In the genomic region with DNA sequence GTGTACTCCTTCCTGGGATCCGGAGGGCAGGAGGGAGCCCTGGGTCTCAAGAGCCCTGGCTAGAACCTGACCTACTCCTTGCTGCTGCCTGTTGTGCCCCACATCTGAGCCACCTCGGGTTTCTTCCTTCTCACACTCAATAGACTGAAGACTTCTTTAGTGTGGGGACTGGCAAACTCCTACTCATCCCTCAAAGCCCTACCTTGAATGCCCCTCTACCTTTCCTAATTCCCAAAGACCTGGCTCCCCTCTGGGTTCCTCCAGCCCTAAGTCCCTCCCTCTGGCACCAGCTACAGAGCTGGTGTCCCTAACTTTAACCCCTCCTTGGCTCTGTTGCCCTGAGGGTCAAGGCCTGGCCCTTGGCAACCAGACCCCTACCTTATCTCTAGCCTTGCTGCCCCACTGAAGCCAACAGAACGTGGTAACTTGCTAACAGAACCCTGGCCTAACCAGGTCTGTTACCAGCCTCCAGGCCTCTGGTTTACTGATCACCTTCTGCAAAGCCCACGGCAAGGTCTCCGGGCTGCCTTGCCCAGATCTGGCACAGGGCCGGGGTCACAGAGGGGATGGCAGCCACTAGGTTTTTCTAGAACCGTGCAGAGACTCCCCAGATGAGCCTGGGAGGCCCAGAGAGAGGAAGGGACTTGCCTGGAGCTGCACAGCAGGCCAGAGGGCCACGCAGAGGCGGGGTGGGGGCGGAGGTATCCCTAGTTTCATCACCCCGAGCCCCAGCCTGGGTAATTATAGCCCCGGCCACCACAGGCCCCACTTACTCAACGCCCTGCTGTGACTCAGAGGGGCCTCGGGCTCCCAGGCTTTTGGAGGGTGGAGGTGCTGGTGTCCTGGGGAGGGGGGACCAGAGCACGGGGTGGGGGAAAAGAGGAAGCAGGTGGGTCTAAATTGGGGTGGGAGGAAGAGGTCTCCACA, we compare ENCODE assay signal across 8 cellular contexts. TPM values are rescaled to one million over a fixed set of nuclear protein-coding genes. Genes with fewer than 3 reads are reported as not detected.
DNase-seq lines count a peak whose midpoint lies in the region; ATAC-seq and TF ChIP-seq lines count a peak whose summit lies in the region.
"Had no signal": no experiment of that assay in that cellular context is flagged by ENCODE, and none has a peak within 500 bp of the region (broad histone marks: within the 10 kb centered on the region; RNA-seq: fewer than 3 reads in every experiment).

No MANE protein-coding gene starts in this region.

- H3K27ac ChIP-seq in right cardiac atrium (ENCODE audit: low read length), result peak overlapping the region; percentile 25

- H3K4me3 ChIP-seq in right cardiac atrium (ENCODE audit: low read length), result no peak overlapping the region

- peaks cover 38% of the 10 kb centered on the region for H3K36me3 Mint-ChIP-seq in WTC11
- H3K36me3 Mint-ChIP-seq in stimulated activated naive CD8-positive, alpha-beta T cell treated with anti-CD3 and anti-CD28 coated beads, Interleukin-15, Interleukin-2, amounts not matched to agents 100 ng/mL and 50 ng/mL, for 24 hours (ENCODE audit: low read depth), result peaks cover 46% of the 10 kb centered on the region

- POLR2A ChIA-PET in WTC11 (lab: Charles Lee), result no interaction called here

- CTCF ChIA-PET in WTC11 (lab: Charles Lee), result no interaction called here

- 79% methylated on average over 15 of the region's 15 CpGs for WGBS in right cardiac atrium

- DNase-seq in HK-2 (ENCODE audit: unreplicated experiment) (peak; percentile 62), WTC11 (ENCODE audit: low spot score) (no peak), right cardiac atrium (peak in 2 of 3 donors; percentile 54 to 65), GF-D8 (lab: John Stamatoyannopoulos, UW) (no peak)
- DNase-seq: activated B cell treated with CpG ODN at 0.5 μM for 24 hours had no signal

- H3K4me1 Mint-ChIP-seq in WTC11, result peaks cover 7% of the 10 kb centered on the region; the same call in 1 of the 2 replicates
- H3K4me1 Mint-ChIP-seq in stimulated activated naive CD8-positive, alpha-beta T cell treated with anti-CD3 and anti-CD28 coated beads, Interleukin-15, Interleukin-2, amounts not matched to agents 100 ng/mL and 50 ng/mL, for 24 hours (ENCODE audit: low read depth), result peaks cover 50% of the 10 kb centered on the region

- ATAC-seq in WTC11 (no peak), right cardiac atrium (peak in 1 of 2 donors; percentile 25), HG02870 (IDR thresholded peaks at IDR 0.05; ENCODE audit: unreplicated experiment) (no peak), GM21576 (IDR thresholded peaks at IDR 0.05; ENCODE audit: unreplicated experiment) (no peak)

- intact Hi-C loops in right cardiac atrium (cut with DNase I), result no loop called here

- no peak overlapping the region for H3K4me3 Mint-ChIP-seq in WTC11
- H3K4me3 Mint-ChIP-seq in stimulated activated naive CD8-positive, alpha-beta T cell treated with anti-CD3 and anti-CD28 coated beads, Interleukin-15, Interleukin-2, amounts not matched to agents 100 ng/mL and 50 ng/mL, for 24 hours, result peak overlapping the region; percentile 30
- H3K4me3 Mint-ChIP-seq: activated B cell treated with CpG ODN at 0.5 μM for 24 hours had no signal

- no peaks in the 10 kb centered on the region for H3K27me3 ChIP-seq in right cardiac atrium (ENCODE audit: control insufficient read depth, insufficient read depth)

- no peak for TF ChIP-seq CTCF in WTC11 (IDR thresholded peaks at IDR 0.05)

- H3K27ac Mint-ChIP-seq in WTC11, result peak overlapping the region; percentile 45; the same call in 1 of the 2 replicates
- peak overlapping the region; percentile 41 for H3K27ac Mint-ChIP-seq in stimulated activated naive CD8-positive, alpha-beta T cell treated with anti-CD3 and anti-CD28 coated beads, Interleukin-15, Interleukin-2, amounts not matched to agents 100 ng/mL and 50 ng/mL, for 24 hours
- H3K27ac Mint-ChIP-seq: activated B cell treated with CpG ODN at 0.5 μM for 24 hours had no signal

- H3K4me1 ChIP-seq in right cardiac atrium (ENCODE audit: control insufficient read depth, insufficient read depth, low read length), result peaks cover 8% of the 10 kb centered on the region

- H3K27me3 Mint-ChIP-seq in WTC11 (ENCODE audit: low read depth), result no peaks in the 10 kb centered on the region
- H3K27me3 Mint-ChIP-seq in stimulated activated naive CD8-positive, alpha-beta T cell treated with anti-CD3 and anti-CD28 coated beads, Interleukin-15, Interleukin-2, amounts not matched to agents 100 ng/mL and 50 ng/mL, for 24 hours, result no peaks in the 10 kb centered on the region
- H3K27me3 Mint-ChIP-seq: activated B cell treated with CpG ODN at 0.5 μM for 24 hours had no signal

- no peaks in the 10 kb centered on the region for H3K9me3 ChIP-seq in right cardiac atrium (ENCODE audit: control insufficient read depth, low read length)

- no peaks in the 10 kb centered on the region for H3K9me3 Mint-ChIP-seq in WTC11
- no peaks in the 10 kb centered on the region for H3K9me3 Mint-ChIP-seq in stimulated activated naive CD8-positive, alpha-beta T cell treated with anti-CD3 and anti-CD28 coated beads, Interleukin-15, Interleukin-2, amounts not matched to agents 100 ng/mL and 50 ng/mL, for 24 hours
- H3K9me3 Mint-ChIP-seq: activated B cell treated with CpG ODN at 0.5 μM for 24 hours had no signal

TF ChIP-seq in WTC11, 78 proteins besides CTCF, POLR2A, EP300 and RAD21:
- TF ChIP-seq GABPB1 (CRISPR knock-in tag; IDR thresholded peaks at IDR 0.05), result peak; percentile 71; the same call in 1 of the 2 replicates
- TF ChIP-seq NFATC4 (CRISPR knock-in tag; IDR thresholded peaks at IDR 0.05), result no peak
- no peak for TF ChIP-seq OVOL2 (CRISPR knock-in tag; IDR thresholded peaks at IDR 0.05; ENCODE audit: borderline replicate concordance)
- TF ChIP-seq, protein P1, sequence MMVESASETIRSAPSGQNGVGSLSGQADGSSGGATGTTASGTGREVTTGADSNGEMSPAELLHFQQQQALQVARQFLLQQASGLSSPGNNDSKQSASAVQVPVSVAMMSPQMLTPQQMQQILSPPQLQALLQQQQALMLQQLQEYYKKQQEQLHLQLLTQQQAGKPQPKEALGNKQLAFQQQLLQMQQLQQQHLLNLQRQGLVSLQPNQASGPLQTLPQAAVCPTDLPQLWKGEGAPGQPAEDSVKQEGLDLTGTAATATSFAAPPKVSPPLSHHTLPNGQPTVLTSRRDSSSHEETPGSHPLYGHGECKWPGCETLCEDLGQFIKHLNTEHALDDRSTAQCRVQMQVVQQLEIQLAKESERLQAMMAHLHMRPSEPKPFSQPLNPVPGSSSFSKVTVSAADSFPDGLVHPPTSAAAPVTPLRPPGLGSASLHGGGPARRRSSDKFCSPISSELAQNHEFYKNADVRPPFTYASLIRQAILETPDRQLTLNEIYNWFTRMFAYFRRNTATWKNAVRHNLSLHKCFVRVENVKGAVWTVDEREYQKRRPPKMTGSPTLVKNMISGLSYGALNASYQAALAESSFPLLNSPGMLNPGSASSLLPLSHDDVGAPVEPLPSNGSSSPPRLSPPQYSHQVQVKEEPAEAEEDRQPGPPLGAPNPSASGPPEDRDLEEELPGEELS (CRISPR knock-in tag; IDR thresholded peaks at IDR 0.05), result no peak
- no peak for TF ChIP-seq RELA (CRISPR knock-in tag; IDR thresholded peaks at IDR 0.05; ENCODE audit: borderline replicate concordance)

RNA-seq across cellular contexts. Expression of gene ZBTB7A, which starts 15.3 kb away (rescaled TPM):
- total RNA-seq in WTC11 (2021) (22.8 to 27.9 TPM (median 24.6 TPM) in 3 replicates), right cardiac atrium (10 to 100 TPM; 28.6 to 32.6 (median 31.6) TPM)
- 17.5 TPM for polyA plus RNA-seq in right cardiac atrium

RNA-seq across cellular contexts. Expression of gene PIAS4, which starts 43.9 kb away (rescaled TPM):
- 45.5 to 46.0 TPM (median 45.9 TPM) in 3 replicates for total RNA-seq in WTC11 (2021)
- total RNA-seq in right cardiac atrium, result 10 to 100 TPM; 11.9 to 13.1 (median 12.5) TPM
- 9.6 TPM for polyA plus RNA-seq in right cardiac atrium

Comparison
In these comparisons a context has a peak if more than half of its experiments do, and no peak if none do; other contexts are left out.
1. DNase-seq: peak in HK-2 (single experiment) and right cardiac atrium (2 of 3); none in WTC11 (single experiment) and GF-D8 (single experiment).